Comparison of ENCODE assay signal across 20 cellular contexts in the genomic region with DNA sequence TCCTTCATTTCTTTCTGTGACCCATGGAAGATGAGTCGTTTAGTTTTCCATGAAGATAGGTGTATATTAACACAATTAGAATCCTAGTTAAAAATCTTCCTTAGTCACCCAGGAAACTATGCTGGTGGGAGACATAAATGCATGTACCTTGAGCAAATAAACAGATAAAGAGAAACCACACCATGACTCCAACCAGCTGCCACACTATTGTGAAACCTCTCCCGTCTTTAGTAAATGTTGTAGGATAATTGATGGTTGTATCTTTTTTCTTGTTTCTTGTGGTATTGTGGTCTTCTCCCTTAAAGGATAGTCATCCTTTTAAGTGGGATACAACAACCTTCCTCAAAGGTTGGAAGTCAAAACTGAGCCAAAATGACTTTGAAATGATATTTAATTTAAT.
DNase-seq lines count a peak whose midpoint lies in the region; ATAC-seq, FAIRE-seq and TF ChIP-seq lines count a peak whose summit lies in the region.
"Had no signal": no experiment of that assay in that cellular context is flagged by ENCODE, and none has a peak within 500 bp of the region (broad histone marks: within the 10 kb centered on the region; RNA-seq: fewer than 3 reads in every experiment).

No MANE protein-coding gene starts in this region.

- no peak for ATAC-seq in HG02642 (IDR thresholded peaks at IDR 0.05; ENCODE audit: poor library complexity, unreplicated experiment)
- ATAC-seq: body of pancreas, T-cell had no signal

- DNase-seq in NCI-H748 (lab: John Stamatoyannopoulos, UW; ENCODE audit: unreplicated experiment): peak; percentile 5
- DNase-seq in NCI-H748 treated with DMSO at 0.1 percent for 48 hours (lab: John Stamatoyannopoulos, UW): no peak
- DNase-seq in NCI-H226: peak; percentile 2
- DNase-seq in bronchial epithelial cell (ENCODE audit: low read depth): peak; percentile 84
- peak; percentile 96 for DNase-seq in renal cortical epithelial cell (ENCODE audit: low read depth)
- DNase-seq in dorsolateral prefrontal cortex: no peak
- no peak for DNase-seq in NCI-H1436 treated with DMSO at 0.1 percent for 48 hours (lab: John Stamatoyannopoulos, UW)
- DNase-seq: activated CD8-positive, alpha-beta memory T cell treated with anti-CD3 and anti-CD28 coated beads for 24 hours; body of pancreas; CD8-positive, alpha-beta memory T cell; H9; naive B cell; NCI-H1694; NCI-H510A; posterior cingulate gyrus; stimulated activated CD4-positive, alpha-beta T cell treated with anti-CD3 and anti-CD28 coated beads, Interleukin-12 subunit alpha, Interleukin-12 subunit beta, amount 100 ng/mL, for 4 hours; stimulated activated naive CD4-positive, alpha-beta T cell; T-cell had no signal

- FAIRE-seq in bronchial epithelial cell (lab: Jason Lieb, UNC): no peak

- H3K27ac ChIP-seq in dorsolateral prefrontal cortex: no peak overlapping the region
- H3K27ac ChIP-seq: body of pancreas, RWPE1 had no signal

- no peaks in the 10 kb centered on the region for H3K36me3 ChIP-seq in bronchial epithelial cell (ENCODE audit: control insufficient read depth, insufficient read depth, low read length)

- intact Hi-C loops in dorsolateral prefrontal cortex (cut with DNase I): no loop called here

- H3K4me3 ChIP-seq in bronchial epithelial cell (ENCODE audit: low read depth, low read length): no peak overlapping the region
- H3K4me3 ChIP-seq in dorsolateral prefrontal cortex: no peak overlapping the region
- H3K4me3 ChIP-seq: body of pancreas had no signal

- TF ChIP-seq CTCF in bronchial epithelial cell (IDR thresholded peaks at IDR 0.05; ENCODE audit: insufficient read depth, low read length, severe bottlenecking) (no peak), dorsolateral prefrontal cortex (IDR thresholded peaks at IDR 0.05 in 54 of 56, conservative IDR thresholded peaks at IDR 0.05 in 2 of 56; ENCODE audit: low read depth in 1 of 56, partially characterized antibody in 56 of 56) (no peak)

- H3K27me3 ChIP-seq in bronchial epithelial cell (ENCODE audit: control insufficient read depth, insufficient read depth, low read length): no peaks in the 10 kb centered on the region
- H3K27me3 ChIP-seq in dorsolateral prefrontal cortex: peaks cover 0 to 4% (median 0%) of the 10 kb centered on the region in 45 donors
- H3K27me3 ChIP-seq: body of pancreas had no signal

Comparison
In these comparisons a context has a peak if more than half of its experiments do, and no peak if none do; other contexts are left out.
1. DNase-seq: peak in NCI-H748 (single experiment), NCI-H226 (single experiment), bronchial epithelial cell (single experiment) and renal cortical epithelial cell (single experiment); none in NCI-H748 treated with DMSO at 0.1 percent for 48 hours (single experiment), dorsolateral prefrontal cortex (0 of 10) and NCI-H1436 treated with DMSO at 0.1 percent for 48 hours (single experiment).